ENCODE assay signal across 13 cellular contexts in genomic region chr5:172065431-172066065, GRCh38. TPM values are rescaled to one million over a fixed set of nuclear protein-coding genes. Genes with fewer than 3 reads are reported as not detected.
DNase-seq lines count a peak whose midpoint lies in the region; ATAC-seq and TF ChIP-seq lines count a peak whose summit lies in the region.
"Had no signal": no experiment of that assay in that cellular context is flagged by ENCODE, and none has a peak within 500 bp of the region (broad histone marks: within the 10 kb centered on the region; RNA-seq: fewer than 3 reads in every experiment).

No MANE protein-coding gene starts in this region.

- peaks cover 46% of the 10 kb centered on the region for H3K36me3 ChIP-seq in upper lobe of right lung

- H3K4me3 ChIP-seq in fibroblast of the aortic adventitia (ENCODE audit: low read depth, low read length) (no peak overlapping the region), upper lobe of right lung (no peak overlapping the region)
- H3K4me3 ChIP-seq: SJSA1 had no signal

- no peak for TF ChIP-seq CTCF in fibroblast of the aortic adventitia (IDR thresholded peaks at IDR 0.05; ENCODE audit: insufficient read depth, low read length)
- TF ChIP-seq CTCF in upper lobe of right lung (IDR thresholded peaks at IDR 0.05), result no peak

- H3K27me3 Mint-ChIP-seq in activated T-cell treated with anti-CD3 and anti-CD28 coated beads, Interleukin-2, amount 50 U/mL, for 72 hours (ENCODE audit: low read depth), result no peaks in the 10 kb centered on the region
- no peaks in the 10 kb centered on the region for H3K27me3 Mint-ChIP-seq in activated T-helper 17 cell treated with anti-CD3 and anti-CD28 coated beads, Interleukin-2, amount 50 U/mL, for 72 hours
- H3K27me3 Mint-ChIP-seq in stimulated activated naive B cell treated with anti-CD40 and anti-IgM and Interleukin-4, amounts not matched to agents 10 μg/mL and 1 μg/mL and 100 μg/mL, for 72 hours, result no peaks in the 10 kb centered on the region

- H3K36me3 Mint-ChIP-seq in activated T-cell treated with anti-CD3 and anti-CD28 coated beads, Interleukin-2, amount 50 U/mL, for 72 hours (ENCODE audit: insufficient read depth in 2 of 2), result peaks cover 22 to 45% of the 10 kb centered on the region in 2 donors
- peaks cover 96% of the 10 kb centered on the region for H3K36me3 Mint-ChIP-seq in activated T-helper 17 cell treated with anti-CD3 and anti-CD28 coated beads, Interleukin-2, amount 50 U/mL, for 72 hours (ENCODE audit: low read depth)
- H3K36me3 Mint-ChIP-seq in stimulated activated naive B cell treated with anti-CD40 and anti-IgM and Interleukin-4, amounts not matched to agents 10 μg/mL and 1 μg/mL and 100 μg/mL, for 72 hours, result peaks cover 66 to 82% of the 10 kb centered on the region in 2 donors

- peaks cover 53% of the 10 kb centered on the region for H3K4me1 Mint-ChIP-seq in activated T-cell treated with anti-CD3 and anti-CD28 coated beads, Interleukin-2, amount 50 U/mL, for 72 hours (ENCODE audit: low read depth)
- peaks cover 44% of the 10 kb centered on the region for H3K4me1 Mint-ChIP-seq in activated T-helper 17 cell treated with anti-CD3 and anti-CD28 coated beads, Interleukin-2, amount 50 U/mL, for 72 hours
- peaks cover 4 to 23% of the 10 kb centered on the region in 2 donors for H3K4me1 Mint-ChIP-seq in stimulated activated naive B cell treated with anti-CD40 and anti-IgM and Interleukin-4, amounts not matched to agents 10 μg/mL and 1 μg/mL and 100 μg/mL, for 72 hours

- H3K4me3 Mint-ChIP-seq in activated T-cell treated with anti-CD3 and anti-CD28 coated beads, Interleukin-2, amount 50 U/mL, for 72 hours, result peak overlapping the region; percentile 64 to 76
- peak overlapping the region; percentile 60 for H3K4me3 Mint-ChIP-seq in activated T-helper 17 cell treated with anti-CD3 and anti-CD28 coated beads, Interleukin-2, amount 50 U/mL, for 72 hours
- H3K4me3 Mint-ChIP-seq in stimulated activated naive B cell treated with anti-CD40 and anti-IgM and Interleukin-4, amounts not matched to agents 10 μg/mL and 1 μg/mL and 100 μg/mL, for 72 hours, result no peak overlapping the region

- ATAC-seq in activated T-cell treated with anti-CD3 and anti-CD28 coated beads, Interleukin-2, amount 50 U/mL, for 72 hours (replicated peaks in 1 of 2), result no peak
- no peak for ATAC-seq in activated T-helper 17 cell treated with anti-CD3 and anti-CD28 coated beads, Interleukin-2, amount 50 U/mL, for 72 hours (replicated peaks)
- ATAC-seq in stimulated activated naive B cell treated with anti-CD40 and anti-IgM and Interleukin-4, amounts not matched to agents 10 μg/mL and 1 μg/mL and 100 μg/mL, for 72 hours (replicated peaks), result no peak
- no peak for ATAC-seq in upper lobe of right lung

- H3K27ac ChIP-seq in upper lobe of right lung, result no peak overlapping the region
- H3K27ac ChIP-seq: SJSA1 had no signal

- intact Hi-C loops in upper lobe of right lung (cut with DNase I), result no loop called here

- peaks cover 7% of the 10 kb centered on the region for H3K4me1 ChIP-seq in upper lobe of right lung
- H3K4me1 ChIP-seq: SJSA1 had no signal

- no peak for DNase-seq in activated T-cell treated with anti-CD3 and anti-CD28 coated beads, Interleukin-2, amount 50 U/mL, for 72 hours
- DNase-seq in activated T-cell treated with anti-CD3 and anti-CD28 coated beads for 4 hours (no peak), fibroblast of the aortic adventitia (ENCODE audit: low read depth) (peak; percentile 51), upper lobe of right lung (no peak), OCI-M2 (lab: John Stamatoyannopoulos, UW; ENCODE audit: unreplicated experiment) (no peak), NCI-H128 (lab: John Stamatoyannopoulos, UW; ENCODE audit: unreplicated experiment) (no peak)
- DNase-seq in stimulated activated naive B cell treated with anti-CD40 and anti-IgM and Interleukin-4, amounts not matched to agents 10 μg/mL and 1 μg/mL and 100 μg/mL, for 72 hours, result no peak
- DNase-seq: activated CD4-positive, alpha-beta T cell treated with anti-CD3 and anti-CD28 coated beads for 4 hours; GDM1; NCI-H1105; NCI-H524 treated with DMSO at 0.1 percent for 48 hours had no signal

- no peaks in the 10 kb centered on the region for H3K27me3 ChIP-seq in upper lobe of right lung
- H3K27me3 ChIP-seq: SJSA1 had no signal

- no peaks in the 10 kb centered on the region for H3K9me3 ChIP-seq in upper lobe of right lung
- H3K9me3 ChIP-seq: SJSA1 had no signal

- peak overlapping the region; percentile 48 for H3K27ac Mint-ChIP-seq in activated T-cell treated with anti-CD3 and anti-CD28 coated beads, Interleukin-2, amount 50 U/mL, for 72 hours
- H3K27ac Mint-ChIP-seq in activated T-helper 17 cell treated with anti-CD3 and anti-CD28 coated beads, Interleukin-2, amount 50 U/mL, for 72 hours, result peak overlapping the region; percentile 76
- peak overlapping the region; percentile 71 for H3K27ac Mint-ChIP-seq in stimulated activated naive B cell treated with anti-CD40 and anti-IgM and Interleukin-4, amounts not matched to agents 10 μg/mL and 1 μg/mL and 100 μg/mL, for 72 hours

- no peaks in the 10 kb centered on the region for H3K9me3 Mint-ChIP-seq in activated T-cell treated with anti-CD3 and anti-CD28 coated beads, Interleukin-2, amount 50 U/mL, for 72 hours
- H3K9me3 Mint-ChIP-seq in activated T-helper 17 cell treated with anti-CD3 and anti-CD28 coated beads, Interleukin-2, amount 50 U/mL, for 72 hours, result no peaks in the 10 kb centered on the region
- H3K9me3 Mint-ChIP-seq in stimulated activated naive B cell treated with anti-CD40 and anti-IgM and Interleukin-4, amounts not matched to agents 10 μg/mL and 1 μg/mL and 100 μg/mL, for 72 hours, result no peaks in the 10 kb centered on the region

RNA-seq across cellular contexts. Expression of gene FBXW11, which starts 59.1 kb away (rescaled TPM):
- 10 to 100 TPM; 43.2 to 55.2 TPM for total RNA-seq in activated T-cell treated with anti-CD3 and anti-CD28 coated beads, Interleukin-2, amount 50 U/mL, for 72 hours
- 10 to 100 TPM; 48.1 to 51.4 TPM for total RNA-seq in activated T-helper 17 cell treated with anti-CD3 and anti-CD28 coated beads, Interleukin-2, amount 50 U/mL, for 72 hours
- total RNA-seq in fibroblast of the aortic adventitia (ENCODE audit: low replicate concordance) (64.8 and 68.4 TPM in 2 replicates), upper lobe of right lung (61.8 TPM)

Comparison
In these comparisons a context has a peak if more than half of its experiments do, and no peak if none do; other contexts are left out.
1. H3K4me3 Mint-ChIP-seq: peak in activated T-cell treated with anti-CD3 and anti-CD28 coated beads, Interleukin-2, amount 50 U/mL, for 72 hours (2 of 2) and activated T-helper 17 cell treated with anti-CD3 and anti-CD28 coated beads, Interleukin-2, amount 50 U/mL, for 72 hours (single experiment); none in stimulated activated naive B cell treated with anti-CD40 and anti-IgM and Interleukin-4, amounts not matched to agents 10 μg/mL and 1 μg/mL and 100 μg/mL, for 72 hours (0 of 2).
2. Peak in every context shown above with its lines, with median percentiles within 50 percentile points of each other: H3K27ac Mint-ChIP-seq.